In genomic region chr9:129773262-129774048, GRCh38 we compare ENCODE assay signal across 14 cellular contexts. TPM values are rescaled to one million over a fixed set of nuclear protein-coding genes. Genes with fewer than 3 reads are reported as not detected.
A peak's percentile ranks its signal among the peaks of the same experiment; 100 is the strongest.
DNase-seq lines count a peak whose midpoint lies in the region; ATAC-seq and TF ChIP-seq lines count a peak whose summit lies in the region.
"Had no signal": no experiment of that assay in that cellular context is flagged by ENCODE, and none has a peak within 500 bp of the region (broad histone marks: within the 10 kb centered on the region; RNA-seq: fewer than 3 reads in every experiment).

No MANE protein-coding gene starts in this region.

- peak overlapping the region; percentile 34 to 75 for H3K4ac ChIP-seq in mesenchymal stem cell (ENCODE audit: low read depth in 1 of 2, low read length in 2 of 2)

- intact Hi-C loops in MCF 10A (cut with micrococcal nuclease), result loop anchor here (1.0 kb wide), 1 partner anchor 21 kb away; no protein-coding TSS in a partner anchor

- BruUV-seq in MCF 10A (replicated peaks; lab: Mats Ljungman, UMichigan), result no TSS peak

- H3K9me3 ChIP-seq in mesenchymal stem cell (ENCODE audit: control insufficient read depth, low read length), result no peaks in the 10 kb centered on the region
- H3K9me3 ChIP-seq: suprapubic skin had no signal

- no peaks in the 10 kb centered on the region for H3K27me3 Mint-ChIP-seq in MCF 10A (ENCODE audit: insufficient read depth, unreplicated experiment)

- peak overlapping the region; percentile 90 for H4K91ac ChIP-seq in mesenchymal stem cell (ENCODE audit: low read length)

- CTCF ChIA-PET in MCF 10A (lab: Yijun Ruan, JAX), result interaction anchor here (0.6 to 1.6 kb wide), 4 partner anchors 13 to 47 kb away, joined by 3 to 8 read pairs (median 3); no protein-coding TSS in a partner anchor

- H3K36me3 ChIP-seq in mesenchymal stem cell (ENCODE audit: control insufficient read depth in 1 of 2, insufficient read depth in 2 of 2, low read depth in 1 of 2, low read length in 2 of 2), result peaks cover 0 to 2% of the 10 kb centered on the region in 2 experiments
- H3K36me3 ChIP-seq: suprapubic skin had no signal

- H3K4me3 Mint-ChIP-seq in MCF 10A (ENCODE audit: unreplicated experiment), result peak overlapping the region; percentile 26
- H3K4me3 Mint-ChIP-seq: activated CD8-positive, alpha-beta T cell treated with anti-CD3 and anti-CD28 coated beads for 36 hours; CD8-positive, alpha-beta T cell had no signal

- H3K4me1 Mint-ChIP-seq in MCF 10A (ENCODE audit: insufficient read depth, unreplicated experiment), result peaks cover 44% of the 10 kb centered on the region

- H3K27ac Mint-ChIP-seq in MCF 10A (ENCODE audit: low read depth, unreplicated experiment), result peak overlapping the region; percentile 84
- H3K27ac Mint-ChIP-seq: activated CD8-positive, alpha-beta T cell treated with anti-CD3 and anti-CD28 coated beads for 36 hours; CD8-positive, alpha-beta T cell had no signal

- H3K4me1 ChIP-seq in mesenchymal stem cell (ENCODE audit: control insufficient read depth, insufficient read depth, low read depth, low read length), result peaks cover 25% of the 10 kb centered on the region

- H3K14ac ChIP-seq in mesenchymal stem cell (ENCODE audit: low read length in 2 of 2), result peak overlapping the region in 1 of 2 experiments; percentile 58

- no peak overlapping the region for H2BK5ac ChIP-seq in mesenchymal stem cell (ENCODE audit: low read depth, low read length, poor library complexity, severe bottlenecking)

- no peak overlapping the region for H2AK5ac ChIP-seq in mesenchymal stem cell (ENCODE audit: low read length, severe bottlenecking)

- ATAC-seq in GM21390 (IDR thresholded peaks at IDR 0.05; ENCODE audit: unreplicated experiment), result no peak
- ATAC-seq in HG03354 (IDR thresholded peaks at IDR 0.05; ENCODE audit: poor library complexity, severe bottlenecking, unreplicated experiment), result no peak
- ATAC-seq: activated CD8-positive, alpha-beta T cell treated with anti-CD3 and anti-CD28 coated beads for 36 hours; CD8-positive, alpha-beta T cell; Panc1 had no signal

- no peak overlapping the region for H2AFZ ChIP-seq in mesenchymal stem cell (ENCODE audit: low read depth, low read length)

- POLR2A ChIA-PET in MCF 10A (lab: Yijun Ruan, JAX), result interaction anchor here (0.6 to 9.8 kb wide), 8 partner anchors 11 to 71 kb away, joined by 3 to 293 read pairs (median 6); partner anchors contain the start of gene PTGES

- H3K79me1 ChIP-seq in mesenchymal stem cell (replicated peaks; ENCODE audit: low read length, poor library complexity, severe bottlenecking), result no peaks in the 10 kb centered on the region

- H3K27me3 ChIP-seq in mesenchymal stem cell (ENCODE audit: control insufficient read depth in 1 of 2, insufficient read depth in 1 of 2, low read length in 2 of 2), result peaks cover 0 to 8% of the 10 kb centered on the region in 2 experiments
- H3K27me3 ChIP-seq: suprapubic skin had no signal

- no peaks in the 10 kb centered on the region for H3K9me3 Mint-ChIP-seq in MCF 10A (ENCODE audit: unreplicated experiment)
- H3K9me3 Mint-ChIP-seq: activated CD8-positive, alpha-beta T cell treated with anti-CD3 and anti-CD28 coated beads for 36 hours; CD8-positive, alpha-beta T cell had no signal

- TF ChIP-seq CTCF in MCF 10A (IDR thresholded peaks at IDR 0.05; ENCODE audit: unreplicated experiment), result no peak

- no peak overlapping the region for H3K4me3 ChIP-seq in mesenchymal stem cell (ENCODE audit: insufficient read depth in 1 of 2, low read depth in 1 of 2, low read length in 2 of 2)
- H3K4me3 ChIP-seq: suprapubic skin had no signal

- H3K27ac ChIP-seq in mesenchymal stem cell (ENCODE audit: low read length, poor library complexity, severe bottlenecking), result no peak overlapping the region
- H3K27ac ChIP-seq: suprapubic skin had no signal

- H3K9ac ChIP-seq in mesenchymal stem cell (ENCODE audit: low read length), result peak overlapping the region; percentile 65

- H2BK15ac ChIP-seq in mesenchymal stem cell (ENCODE audit: low read depth, poor library complexity, severe bottlenecking), result peak overlapping the region; percentile 48

- no peak overlapping the region for H3K23ac ChIP-seq in mesenchymal stem cell (ENCODE audit: low read length in 2 of 2)

- DNase-seq in CD1c-positive myeloid dendritic cell (ENCODE audit: extremely low spot score) (peak; percentile 93), NOMO-1 (lab: John Stamatoyannopoulos, UW; ENCODE audit: unreplicated experiment in 2 of 2) (peak; percentile 18 to 22), MCF 10A (ENCODE audit: unreplicated experiment) (peak; percentile 100), mesenchymal stem cell (peak; percentile 90), middle frontal gyrus (ENCODE audit: extremely low spot score, low spot score) (no peak), OCI-M2 (lab: John Stamatoyannopoulos, UW; ENCODE audit: unreplicated experiment) (no peak)
- DNase-seq: activated CD8-positive, alpha-beta T cell treated with anti-CD3 and anti-CD28 coated beads for 36 hours; amniotic stem cell; CD8-positive, alpha-beta T cell; NCI-H1105 had no signal

- H3K18ac ChIP-seq in mesenchymal stem cell (ENCODE audit: low read depth in 1 of 2, low read length in 2 of 2), result peak overlapping the region; percentile 68 to 83

- peaks cover 4% of the 10 kb centered on the region for H3K36me3 Mint-ChIP-seq in MCF 10A (ENCODE audit: insufficient read depth, unreplicated experiment)
- H3K36me3 Mint-ChIP-seq: CD8-positive, alpha-beta T cell had no signal

- H3K4me2 ChIP-seq in mesenchymal stem cell (ENCODE audit: low read length, poor library complexity, severe bottlenecking), result no peak overlapping the region

- H4K8ac ChIP-seq in mesenchymal stem cell (ENCODE audit: low read length), result peak overlapping the region; percentile 80

- no peak overlapping the region for H2BK120ac ChIP-seq in mesenchymal stem cell (ENCODE audit: low read depth, low read length)

- H2BK12ac ChIP-seq in mesenchymal stem cell (ENCODE audit: low read length in 2 of 2), result peak overlapping the region; percentile 49 to 95

- WGBS in mesenchymal stem cell, result 81% methylated on average over 6 of the region's 10 CpGs

RNA-seq across cellular contexts. Expression of gene PTGES, which starts 20.6 kb away (rescaled TPM):
- total RNA-seq in MCF 10A (2022), result 74.0 and 96.6 TPM in 2 replicates
- polyA plus RNA-seq in mesenchymal stem cell (2013, experiment 1 of 2), result 9.1 TPM
- polyA plus RNA-seq in mesenchymal stem cell (2013, experiment 2 of 2), result 8.7 TPM

RNA-seq across cellular contexts. Expression of gene TOR1B, which starts 29.5 kb away (rescaled TPM):
- total RNA-seq in MCF 10A (2022), result 14.7 and 14.8 TPM in 2 replicates
- 30.4 TPM for polyA plus RNA-seq in mesenchymal stem cell (2013, experiment 1 of 2)
- polyA plus RNA-seq in mesenchymal stem cell (2013, experiment 2 of 2), result 33.2 TPM

RNA-seq across cellular contexts. Expression of gene TOR1A, which starts 50.5 kb away (rescaled TPM):
- 33.6 and 40.4 TPM in 2 replicates for total RNA-seq in MCF 10A (2022)
- polyA plus RNA-seq in mesenchymal stem cell (2013, experiment 1 of 2), result 62.4 TPM
- polyA plus RNA-seq in mesenchymal stem cell (2013, experiment 2 of 2), result 62.2 TPM

Comparison
In these comparisons a context has a peak if more than half of its experiments do, and no peak if none do; other contexts are left out.
1. DNase-seq: peak in CD1c-positive myeloid dendritic cell (single experiment), NOMO-1 (2 of 2), MCF 10A (single experiment) and mesenchymal stem cell (single experiment); none in middle frontal gyrus (single experiment) and OCI-M2 (single experiment).